Comparison of ENCODE assay signal across 9 cellular contexts in genomic region chr20:41138527-41139226, GRCh38. TPM values are rescaled to one million over a fixed set of nuclear protein-coding genes. Genes with fewer than 3 reads are reported as not detected.
A peak's percentile ranks its signal among the peaks of the same experiment; 100 is the strongest.
DNase-seq lines count a peak whose midpoint lies in the region; ATAC-seq, FAIRE-seq and TF ChIP-seq lines count a peak whose summit lies in the region.
"Had no signal": no experiment of that assay in that cellular context is flagged by ENCODE, and none has a peak within 500 bp of the region (broad histone marks: within the 10 kb centered on the region; RNA-seq: fewer than 3 reads in every experiment).

No MANE protein-coding gene starts in this region.

- 91% methylated on average over 12 of the region's 12 CpGs for WGBS in A549 (ENCODE audit: missing lambda C conversion rate)
- 23% methylated on average over 12 of the region's 12 CpGs for WGBS in HUES64

- TF ChIP-seq RAD21 in A549 (conservative IDR thresholded peaks at IDR 0.05 in 1 of 2, IDR thresholded peaks at IDR 0.05 in 1 of 2), result no peak

- POLR2A ChIA-PET in A549 (lab: Yijun Ruan, JAX), result interaction anchor here (0.6 kb wide), 1 partner anchor 223 kb away, joined by 3 read pairs; no protein-coding TSS in a partner anchor

- H3K27me3 ChIP-seq in HUES64 (ENCODE audit: insufficient read depth, low read length), result peaks cover 11% of the 10 kb centered on the region

- peak overlapping the region; percentile 98 for H3K4me2 ChIP-seq in A549

- intact Hi-C loops in activated naive CD4-positive, alpha-beta T cell treated with anti-CD3 and anti-CD28 coated beads for 36 hours (cut with micrococcal nuclease), result loop anchor here (5.0 kb wide), 3 partner anchors 34 to 479 kb away; partner anchors contain the start of gene CHD6
- intact Hi-C loops in left ventricle myocardium superior (cut with micrococcal nuclease), result no loop called here

- H3K4me3 ChIP-seq in A549 (peak overlapping the region; percentile 89), HUES64 (ENCODE audit: low read length) (peak overlapping the region; percentile 94), skeletal muscle cell (ENCODE audit: low read depth, low read length) (peak overlapping the region; percentile 64)

- H3K4me1 ChIP-seq in A549 (peaks cover 7% of the 10 kb centered on the region), HUES64 (ENCODE audit: insufficient read depth, low read length) (peaks cover 50% of the 10 kb centered on the region)

- FAIRE-seq in A549 (lab: Jason Lieb, UNC), result no peak
- FAIRE-seq: islet of Langerhans had no signal

- DNase-seq in A549 (ENCODE audit: low read depth in 1 of 2, low spot score in 1 of 2) (no peak), left ventricle myocardium superior (peak; percentile 39), skeletal muscle cell (ENCODE audit: low read depth) (no peak), NCI-H1092 treated with DMSO at 0.1 percent for 48 hours (lab: John Stamatoyannopoulos, UW) (no peak), DMS79 treated with DMSO at 0.1 percent for 48 hours (lab: John Stamatoyannopoulos, UW) (no peak)
- DNase-seq in activated naive CD4-positive, alpha-beta T cell treated with anti-CD3 and anti-CD28 coated beads for 36 hours, result peak; percentile 66

- no peak for TF ChIP-seq CTCF in A549 (IDR thresholded peaks at IDR 0.05)

- peaks cover 73% of the 10 kb centered on the region for H3K4me1 Mint-ChIP-seq in activated naive CD4-positive, alpha-beta T cell treated with anti-CD3 and anti-CD28 coated beads for 36 hours (ENCODE audit: low read depth)

- no peak for TF ChIP-seq EP300 in A549 (IDR thresholded peaks at IDR 0.05)

- H3K9me3 ChIP-seq in A549 (no peaks in the 10 kb centered on the region), HUES64 (ENCODE audit: insufficient read depth, low read depth, low read length) (no peaks in the 10 kb centered on the region)

- peak overlapping the region; percentile 85 for H3K4me3 Mint-ChIP-seq in activated naive CD4-positive, alpha-beta T cell treated with anti-CD3 and anti-CD28 coated beads for 36 hours

- H3K9me3 Mint-ChIP-seq in activated naive CD4-positive, alpha-beta T cell treated with anti-CD3 and anti-CD28 coated beads for 36 hours, result no peaks in the 10 kb centered on the region

- peak overlapping the region; percentile 86 to 91; a peak in 5 of 6 replicates for H3K27ac ChIP-seq in A549
- H3K27ac ChIP-seq in HUES64 (ENCODE audit: low read depth, low read length), result peak overlapping the region; percentile 95

- CTCF ChIA-PET in A549 (lab: Yijun Ruan, JAX), result interaction anchor here (0.6 to 7.9 kb wide), 5 partner anchors 14 to 200 kb away, joined by 3 to 103 read pairs (median 4); partner anchors contain the start of gene LPIN3
- CTCF ChIA-PET in activated naive CD4-positive, alpha-beta T cell treated with anti-CD3 and anti-CD28 coated beads for 36 hours (lab: Charles Lee), result interaction anchor here (0.6 to 3.2 kb wide), 10 partner anchors 7 to 184 kb away, joined by 3 to 16 read pairs (median 5); no protein-coding TSS in a partner anchor

- peaks cover 6% of the 10 kb centered on the region for H3K36me3 Mint-ChIP-seq in activated naive CD4-positive, alpha-beta T cell treated with anti-CD3 and anti-CD28 coated beads for 36 hours (ENCODE audit: low read depth)

- peak overlapping the region; percentile 98 for H3K9ac ChIP-seq in HUES64 (ENCODE audit: low read depth, low read length)

- ATAC-seq in A549 (no peak), left ventricle myocardium superior (no peak)
- no peak for ATAC-seq in activated CD4-positive, CD25-positive, alpha-beta regulatory T cell treated with anti-CD3 and anti-CD28 coated beads, Interleukin-2, amount 50 U/mL, for 24 hours

- H3K27ac Mint-ChIP-seq in activated naive CD4-positive, alpha-beta T cell treated with anti-CD3 and anti-CD28 coated beads for 36 hours, result peak overlapping the region; percentile 94

- peaks cover 14% of the 10 kb centered on the region; the same call in 1 of the 2 replicates for H3K36me3 ChIP-seq in HUES64 (ENCODE audit: insufficient read depth, low read length)

- no peaks in the 10 kb centered on the region for H3K27me3 Mint-ChIP-seq in activated naive CD4-positive, alpha-beta T cell treated with anti-CD3 and anti-CD28 coated beads for 36 hours (ENCODE audit: low read depth)

- no peak for TF ChIP-seq POLR2A in A549 (IDR thresholded peaks at IDR 0.05; ENCODE audit: low read length)

TF ChIP-seq in A549, 52 proteins besides CTCF, POLR2A, EP300 and RAD21:
- no peak for TF ChIP-seq JUNB (IDR thresholded peaks at IDR 0.05)

RNA-seq across cellular contexts. Expression of gene PLCG1, which starts 1.3 kb away (rescaled TPM):
- 22.0 and 37.1 TPM in 2 replicates for polyA plus RNA-seq in A549 (2011; rRNA removed)
- polyA plus RNA-seq in A549 (2012; cell fraction: cytosol; rRNA removed), result 34.2 and 36.8 TPM in 2 replicates
- polyA plus RNA-seq in A549 (2012; cell fraction: nucleus; rRNA removed), result 159 and 163 TPM in 2 replicates
- 52.1 to 65.3 TPM (median 65.0 TPM) in 3 replicates for polyA plus RNA-seq in A549 (2017; fragmentation: RNase III; extraction: RNeasy Plus Mini Kit Qiagen cat#74134 plus additional on column Dnase treatment)
- polyA minus RNA-seq in A549 (2011; rRNA and poly(A)+ RNA removed), result 50.5 and 59.7 TPM in 2 replicates
- polyA plus RNA-seq in HUES64 (2013, experiment 1 of 2), result 94.4 TPM
- 119 TPM for polyA plus RNA-seq in HUES64 (2013, experiment 2 of 2)
- total RNA-seq in activated naive CD4-positive, alpha-beta T cell treated with anti-CD3 and anti-CD28 coated beads for 36 hours, result 100 to 1,000 TPM; 117 to 136 TPM
- 56.5 TPM for total RNA-seq in left ventricle myocardium superior

Comparison
In these comparisons a context has a peak if more than half of its experiments do, and no peak if none do; other contexts are left out.
1. DNase-seq: peak in activated naive CD4-positive, alpha-beta T cell treated with anti-CD3 and anti-CD28 coated beads for 36 hours (single experiment) and left ventricle myocardium superior (single experiment); none in A549 (0 of 2), skeletal muscle cell (single experiment), NCI-H1092 treated with DMSO at 0.1 percent for 48 hours (single experiment) and DMS79 treated with DMSO at 0.1 percent for 48 hours (single experiment).
2. Peak in every context shown above with its lines, with median percentiles within 50 percentile points of each other: H3K4me3 ChIP-seq.